ENCODE assay signal across 16 cellular contexts in genomic region chr2:161708350-161708974, GRCh38.
A peak's percentile ranks its signal among the peaks of the same experiment; 100 is the strongest.
DNase-seq lines count a peak whose midpoint lies in the region; ATAC-seq and TF ChIP-seq lines count a peak whose summit lies in the region.
"Had no signal": no experiment of that assay in that cellular context is flagged by ENCODE, and none has a peak within 500 bp of the region (broad histone marks: within the 10 kb centered on the region; RNA-seq: fewer than 3 reads in every experiment).

No MANE protein-coding gene starts in this region.

- H3K4me3 Mint-ChIP-seq in activated CD8-positive, alpha-beta T cell treated with anti-CD3 and anti-CD28 coated beads for 36 hours, result no peak overlapping the region
- H3K4me3 Mint-ChIP-seq in activated CD8-positive, alpha-beta T cell treated with anti-CD3 and anti-CD28 coated beads, Interleukin-2, amount 10 ng/mL, durations not matched to agents 7 days and 5 days, result no peak overlapping the region
- H3K4me3 Mint-ChIP-seq in T-cell (peak overlapping the region; percentile 4 to 28 (median 26)), natural killer cell (peak overlapping the region; percentile 15)

- H3K27ac Mint-ChIP-seq in activated CD8-positive, alpha-beta T cell treated with anti-CD3 and anti-CD28 coated beads for 36 hours, result peak overlapping the region; percentile 26
- no peak overlapping the region for H3K27ac Mint-ChIP-seq in activated CD8-positive, alpha-beta T cell treated with anti-CD3 and anti-CD28 coated beads, Interleukin-2, amount 10 ng/mL, durations not matched to agents 7 days and 5 days
- peak overlapping the region; percentile 19 to 46 for H3K27ac Mint-ChIP-seq in T-cell
- peak overlapping the region; percentile 2 to 37 for H3K27ac Mint-ChIP-seq in natural killer cell

- TF ChIP-seq CTCF in activated CD8-positive, alpha-beta T cell treated with anti-CD3 and anti-CD28 coated beads for 36 hours (IDR thresholded peaks at IDR 0.05), result no peak
- TF ChIP-seq CTCF in natural killer cell (IDR thresholded peaks at IDR 0.05), result no peak

- H3K4me1 Mint-ChIP-seq in activated CD8-positive, alpha-beta T cell treated with anti-CD3 and anti-CD28 coated beads for 36 hours (ENCODE audit: low read depth), result peaks cover 6% of the 10 kb centered on the region
- no peaks in the 10 kb centered on the region for H3K4me1 Mint-ChIP-seq in activated CD8-positive, alpha-beta T cell treated with anti-CD3 and anti-CD28 coated beads, Interleukin-2, amount 10 ng/mL, durations not matched to agents 7 days and 5 days (ENCODE audit: low read depth)
- H3K4me1 Mint-ChIP-seq in T-cell (peaks cover 6 to 15% (median 10%) of the 10 kb centered on the region in 3 donors), natural killer cell (peaks cover 6% of the 10 kb centered on the region in 2 donors)

- intact Hi-C loops in activated CD8-positive, alpha-beta T cell treated with anti-CD3 and anti-CD28 coated beads for 36 hours (cut with micrococcal nuclease), result no loop called here
- intact Hi-C loops in natural killer cell (cut with micrococcal nuclease), result no loop called here

- no peak overlapping the region for H3K4me3 ChIP-seq in H7 (ENCODE audit: insufficient read depth, low read depth, low read length)
- H3K4me3 ChIP-seq: stomach had no signal

- ATAC-seq in activated CD8-positive, alpha-beta T cell treated with anti-CD3 and anti-CD28 coated beads for 36 hours, result peak; percentile 72
- no peak for ATAC-seq in activated CD8-positive, alpha-beta T cell treated with anti-CD3 and anti-CD28 coated beads, Interleukin-2, amount 10 ng/mL, durations not matched to agents 7 days and 5 days
- ATAC-seq in GM19351 (IDR thresholded peaks at IDR 0.05; ENCODE audit: unreplicated experiment), result peak; percentile 49
- no peak for ATAC-seq in T-cell (replicated peaks in 1 of 4)
- no peak for ATAC-seq in natural killer cell
- ATAC-seq: left lobe of liver, sciatic nerve had no signal

- DNase-seq in activated CD8-positive, alpha-beta T cell treated with anti-CD3 and anti-CD28 coated beads for 36 hours, result no peak
- DNase-seq in activated CD8-positive, alpha-beta T cell treated with anti-CD3 and anti-CD28 coated beads, Interleukin-2, amount 10 ng/mL, durations not matched to agents 7 days and 5 days, result no peak
- DNase-seq in T-cell, result no peak
- DNase-seq in natural killer cell, result no peak
- DNase-seq in H7, result no peak
- DNase-seq in foreskin melanocyte, result no peak
- no peak for DNase-seq in GM19238 (ENCODE audit: insufficient read length, low spot score)
- DNase-seq: activated CD4-positive, alpha-beta T cell treated with anti-CD3 and anti-CD28 coated beads, Interleukin-2, amount 10 ng/mL, durations not matched to agents 7 days and 5 days; dermis blood vessel endothelial cell; DMS79; NCI-H1105; NCI-H774; stomach had no signal

- no peaks in the 10 kb centered on the region for H3K36me3 ChIP-seq in H7 (replicated peaks; ENCODE audit: control insufficient read depth, insufficient read depth, low read length)
- H3K36me3 ChIP-seq: stomach had no signal

- H3K36me3 Mint-ChIP-seq in activated CD8-positive, alpha-beta T cell treated with anti-CD3 and anti-CD28 coated beads for 36 hours (ENCODE audit: low read depth), result no peaks in the 10 kb centered on the region
- no peaks in the 10 kb centered on the region for H3K36me3 Mint-ChIP-seq in activated CD8-positive, alpha-beta T cell treated with anti-CD3 and anti-CD28 coated beads, Interleukin-2, amount 10 ng/mL, durations not matched to agents 7 days and 5 days (ENCODE audit: low read depth)
- H3K36me3 Mint-ChIP-seq in T-cell (no peaks in the 10 kb centered on the region), natural killer cell (no peaks in the 10 kb centered on the region)

- H3K27me3 ChIP-seq in H7 (ENCODE audit: control insufficient read depth, insufficient read depth, low read length), result no peaks in the 10 kb centered on the region
- H3K27me3 ChIP-seq: stomach had no signal

- POLR2A ChIA-PET in activated CD8-positive, alpha-beta T cell treated with anti-CD3 and anti-CD28 coated beads for 36 hours (lab: Charles Lee), result no interaction called here
- POLR2A ChIA-PET in activated CD8-positive, alpha-beta T cell treated with anti-CD3 and anti-CD28 coated beads, Interleukin-2, amount 10 ng/mL, durations not matched to agents 7 days and 5 days (lab: Charles Lee), result no interaction called here
- POLR2A ChIA-PET in T-cell (lab: Charles Lee), result no interaction called here

- no peaks in the 10 kb centered on the region for H3K9me3 Mint-ChIP-seq in activated CD8-positive, alpha-beta T cell treated with anti-CD3 and anti-CD28 coated beads for 36 hours
- H3K9me3 Mint-ChIP-seq in activated CD8-positive, alpha-beta T cell treated with anti-CD3 and anti-CD28 coated beads, Interleukin-2, amount 10 ng/mL, durations not matched to agents 7 days and 5 days (ENCODE audit: insufficient read depth), result no peaks in the 10 kb centered on the region
- H3K9me3 Mint-ChIP-seq in T-cell (no peaks in the 10 kb centered on the region), natural killer cell (peaks cover 0 to 2% of the 10 kb centered on the region in 2 donors)
- H3K9me3 Mint-ChIP-seq: activated CD4-positive, alpha-beta T cell treated with anti-CD3 and anti-CD28 coated beads, Interleukin-2, amount 10 ng/mL, durations not matched to agents 7 days and 5 days had no signal

- peaks cover 8% of the 10 kb centered on the region for H3K27me3 Mint-ChIP-seq in activated CD8-positive, alpha-beta T cell treated with anti-CD3 and anti-CD28 coated beads for 36 hours
- peaks cover 15% of the 10 kb centered on the region for H3K27me3 Mint-ChIP-seq in activated CD8-positive, alpha-beta T cell treated with anti-CD3 and anti-CD28 coated beads, Interleukin-2, amount 10 ng/mL, durations not matched to agents 7 days and 5 days (ENCODE audit: low read depth)
- peaks cover 2 to 3% of the 10 kb centered on the region in 2 donors for H3K27me3 Mint-ChIP-seq in T-cell
- H3K27me3 Mint-ChIP-seq in natural killer cell (ENCODE audit: low read depth in 2 of 2), result no peaks in the 10 kb centered on the region

- CTCF ChIA-PET in activated CD8-positive, alpha-beta T cell treated with anti-CD3 and anti-CD28 coated beads for 36 hours (lab: Charles Lee), result no interaction called here
- CTCF ChIA-PET in activated CD8-positive, alpha-beta T cell treated with anti-CD3 and anti-CD28 coated beads, Interleukin-2, amount 10 ng/mL, durations not matched to agents 7 days and 5 days (lab: Charles Lee), result no interaction called here
- CTCF ChIA-PET in T-cell (lab: Charles Lee), result no interaction called here

Comparison
In these comparisons a context has a peak if more than half of its experiments do, and no peak if none do; other contexts are left out.
1. ATAC-seq: peak in activated CD8-positive, alpha-beta T cell treated with anti-CD3 and anti-CD28 coated beads for 36 hours (single experiment) and GM19351 (single experiment); none in activated CD8-positive, alpha-beta T cell treated with anti-CD3 and anti-CD28 coated beads, Interleukin-2, amount 10 ng/mL, durations not matched to agents 7 days and 5 days (single experiment), T-cell (0 of 4) and natural killer cell (0 of 3).
2. H3K4me3 Mint-ChIP-seq: peak in T-cell (3 of 3) and natural killer cell (single experiment); none in activated CD8-positive, alpha-beta T cell treated with anti-CD3 and anti-CD28 coated beads for 36 hours (single experiment) and activated CD8-positive, alpha-beta T cell treated with anti-CD3 and anti-CD28 coated beads, Interleukin-2, amount 10 ng/mL, durations not matched to agents 7 days and 5 days (single experiment).